Comparison of ENCODE assay signal across 8 cellular contexts in the genomic region with DNA sequence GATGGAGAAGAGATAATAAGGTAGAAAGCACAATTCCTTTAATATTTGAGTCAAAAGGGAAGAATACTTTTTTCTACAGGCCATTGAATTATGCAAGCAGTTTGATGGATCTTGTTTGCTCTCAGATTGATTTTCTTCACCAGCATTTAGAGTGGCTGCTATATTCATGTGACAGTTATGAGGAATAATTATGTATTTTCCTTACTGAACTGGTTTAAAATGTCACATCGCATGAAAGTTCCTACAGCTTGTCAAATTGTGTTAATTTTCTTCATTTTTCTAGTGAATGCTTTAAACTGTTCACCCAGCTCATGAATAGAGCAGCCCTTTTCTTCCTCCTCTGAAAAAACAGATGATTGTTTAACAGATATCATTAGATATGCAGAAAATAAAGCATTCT.
"Had no signal": no experiment of that assay in that cellular context is flagged by ENCODE, and none has a peak within 500 bp of the region (broad histone marks: within the 10 kb centered on the region; RNA-seq: fewer than 3 reads in every experiment).

No MANE protein-coding gene starts in this region.

- FAIRE-seq: G401.6, GM12878, GM12891, GM12892, GM18507, GM19239 had no signal

- ATAC-seq: GM12878 had no signal

- DNase-seq: GDM1, GF-D8 had no signal

- H3K4me3 ChIP-seq: GM12878 had no signal
